9 cellular contexts compared by ENCODE assay signal in genomic region chr15:83911345-83911744, GRCh38.
"Had no signal": no experiment of that assay in that cellular context is flagged by ENCODE, and none has a peak within 500 bp of the region (broad histone marks: within the 10 kb centered on the region; RNA-seq: fewer than 3 reads in every experiment).

No MANE protein-coding gene starts in this region.

- H3K27ac ChIP-seq: HL-60 had no signal

- H2AFZ ChIP-seq: GM23338 had no signal

- FAIRE-seq: H1, H54, K562 had no signal

- ATAC-seq: GM23338, K562 had no signal

- H3K4me2 ChIP-seq: GM23338 had no signal

- DNase-seq: H9, HCEC 1CT, IMR-90, KG1 had no signal

- H3K4me3 ChIP-seq: GM23338, K562 had no signal
